Comparison of ENCODE assay signal across 9 cellular contexts in genomic region chr16:89373355-89374110, GRCh38.
DNase-seq lines count a peak whose midpoint lies in the region; ATAC-seq and TF ChIP-seq lines count a peak whose summit lies in the region.
"Had no signal": no experiment of that assay in that cellular context is flagged by ENCODE, and none has a peak within 500 bp of the region (broad histone marks: within the 10 kb centered on the region; RNA-seq: fewer than 3 reads in every experiment).

No MANE protein-coding gene starts in this region.

- DNase-seq in kidney epithelial cell (ENCODE audit: low read depth) (peak; percentile 69), retinal pigment epithelial cell (ENCODE audit: low read depth) (peak; percentile 99), ureter (ENCODE audit: low spot score) (no peak), MCF 10A (ENCODE audit: unreplicated experiment) (no peak)
- no peak for DNase-seq in activated CD8-positive, alpha-beta T cell treated with anti-CD3 and anti-CD28 coated beads for 36 hours
- DNase-seq: stimulated activated CD4-positive, alpha-beta T cell treated with anti-CD3 and anti-CD28 coated beads, Interleukin-4, amount 100 ng/mL, for 1 hour had no signal

- ATAC-seq in activated CD8-positive, alpha-beta T cell treated with anti-CD3 and anti-CD28 coated beads for 36 hours: no peak
- no peak for ATAC-seq in GM21529 (IDR thresholded peaks at IDR 0.05; ENCODE audit: unreplicated experiment)

- H3K4me3 Mint-ChIP-seq in IgD-negative memory B cell (peak overlapping the region in 1 of 4 donors; percentile 17), MCF 10A (ENCODE audit: unreplicated experiment) (no peak overlapping the region)
- H3K4me3 Mint-ChIP-seq in activated CD8-positive, alpha-beta T cell treated with anti-CD3 and anti-CD28 coated beads for 36 hours: no peak overlapping the region

- H3K4me3 ChIP-seq in kidney epithelial cell (ENCODE audit: low read depth, low read length): no peak overlapping the region
- H3K4me3 ChIP-seq in retinal pigment epithelial cell (ENCODE audit: low read length): peak overlapping the region; percentile 59

- H3K4me1 Mint-ChIP-seq in IgD-negative memory B cell (peaks cover 45 to 55% (median 55%) of the 10 kb centered on the region in 3 donors), MCF 10A (ENCODE audit: insufficient read depth, unreplicated experiment) (peaks cover 18% of the 10 kb centered on the region)
- peaks cover 83% of the 10 kb centered on the region for H3K4me1 Mint-ChIP-seq in activated CD8-positive, alpha-beta T cell treated with anti-CD3 and anti-CD28 coated beads for 36 hours (ENCODE audit: low read depth)

- CTCF ChIA-PET in activated CD8-positive, alpha-beta T cell treated with anti-CD3 and anti-CD28 coated beads for 36 hours (lab: Charles Lee): interaction anchor here (1.2 kb wide), 1 partner anchor 36 kb away, joined by 3 read pairs; no protein-coding TSS in a partner anchor
- CTCF ChIA-PET in MCF 10A (lab: Yijun Ruan, JAX): interaction anchor here (0.8 to 1.2 kb wide), 2 partner anchors 11 to 84 kb away, joined by 3 to 4 read pairs; no protein-coding TSS in a partner anchor

- H3K9me3 Mint-ChIP-seq in IgD-negative memory B cell: peaks cover 0 to 2% (median 0%) of the 10 kb centered on the region in 3 donors
- no peaks in the 10 kb centered on the region for H3K9me3 Mint-ChIP-seq in activated CD8-positive, alpha-beta T cell treated with anti-CD3 and anti-CD28 coated beads for 36 hours
- H3K9me3 Mint-ChIP-seq in MCF 10A (ENCODE audit: unreplicated experiment): no peaks in the 10 kb centered on the region

- no peak for TF ChIP-seq CTCF in kidney epithelial cell (IDR thresholded peaks at IDR 0.05; ENCODE audit: insufficient read depth, low read length, poor library complexity, severe bottlenecking)
- TF ChIP-seq CTCF in retinal pigment epithelial cell (conservative IDR thresholded peaks at IDR 0.05; ENCODE audit: low read depth, low read length): no peak
- TF ChIP-seq CTCF in activated CD8-positive, alpha-beta T cell treated with anti-CD3 and anti-CD28 coated beads for 36 hours (IDR thresholded peaks at IDR 0.05): no peak
- no peak for TF ChIP-seq CTCF in MCF 10A (IDR thresholded peaks at IDR 0.05; ENCODE audit: unreplicated experiment)

- peaks cover 9% of the 10 kb centered on the region for H3K36me3 Mint-ChIP-seq in IgD-negative memory B cell
- H3K36me3 Mint-ChIP-seq in activated CD8-positive, alpha-beta T cell treated with anti-CD3 and anti-CD28 coated beads for 36 hours (ENCODE audit: low read depth): peaks cover 28% of the 10 kb centered on the region
- H3K36me3 Mint-ChIP-seq in MCF 10A (ENCODE audit: insufficient read depth, unreplicated experiment): peaks cover 30% of the 10 kb centered on the region

- no peaks in the 10 kb centered on the region for H3K27me3 Mint-ChIP-seq in IgD-negative memory B cell
- H3K27me3 Mint-ChIP-seq in activated CD8-positive, alpha-beta T cell treated with anti-CD3 and anti-CD28 coated beads for 36 hours: no peaks in the 10 kb centered on the region
- no peaks in the 10 kb centered on the region for H3K27me3 Mint-ChIP-seq in MCF 10A (ENCODE audit: insufficient read depth, unreplicated experiment)

- H3K27ac ChIP-seq in cingulate gyrus (ENCODE audit: low read depth, low read length): peak overlapping the region; percentile 73

- H3K27ac Mint-ChIP-seq in IgD-negative memory B cell (peak overlapping the region in 2 of 3 donors; percentile 23 to 95), MCF 10A (ENCODE audit: low read depth, unreplicated experiment) (no peak overlapping the region)
- H3K27ac Mint-ChIP-seq in activated CD8-positive, alpha-beta T cell treated with anti-CD3 and anti-CD28 coated beads for 36 hours: no peak overlapping the region

- POLR2A ChIA-PET in activated CD8-positive, alpha-beta T cell treated with anti-CD3 and anti-CD28 coated beads for 36 hours (lab: Charles Lee): interaction anchor here (1.3 kb wide), 1 partner anchor 12 kb away, joined by 3 read pairs; no protein-coding TSS in a partner anchor
- POLR2A ChIA-PET in MCF 10A (lab: Yijun Ruan, JAX): interaction anchor here (1.7 kb wide), 1 partner anchor 20 kb away, joined by 5 read pairs; no protein-coding TSS in a partner anchor

- H3K27me3 ChIP-seq in kidney epithelial cell (ENCODE audit: control insufficient read depth, insufficient read depth, low read length): no peaks in the 10 kb centered on the region

- intact Hi-C loops in activated CD8-positive, alpha-beta T cell treated with anti-CD3 and anti-CD28 coated beads for 36 hours (cut with micrococcal nuclease): no loop called here
- intact Hi-C loops in MCF 10A (cut with micrococcal nuclease): no loop called here

- BruUV-seq in MCF 10A (replicated peaks; lab: Mats Ljungman, UMichigan): no TSS peak

- H3K36me3 ChIP-seq in kidney epithelial cell (ENCODE audit: control insufficient read depth, insufficient read depth, low read length): no peaks in the 10 kb centered on the region

Comparison
In these comparisons a context has a peak if more than half of its experiments do, and no peak if none do; other contexts are left out.
1. H3K27ac Mint-ChIP-seq: peak in IgD-negative memory B cell (2 of 3); none in activated CD8-positive, alpha-beta T cell treated with anti-CD3 and anti-CD28 coated beads for 36 hours (single experiment) and MCF 10A (single experiment).
2. DNase-seq: peak in kidney epithelial cell (single experiment) and retinal pigment epithelial cell (single experiment); none in activated CD8-positive, alpha-beta T cell treated with anti-CD3 and anti-CD28 coated beads for 36 hours (single experiment), ureter (single experiment) and MCF 10A (single experiment).